1 cellular context compared by ENCODE assay signal in genomic region chr16:30893744-30894539, GRCh38.
A peak's percentile ranks its signal among the peaks of the same experiment; 100 is the strongest.
TF ChIP-seq lines count a peak whose summit lies in the region.

Gene BCL7C (minus strand): TSS chr16:30894077. CDS start chr16:30893944, 133 bp downstream.

TF ChIP-seq in HepG2, 621 proteins besides CTCF, POLR2A, EP300 and RAD21 (continued from another document and continues in another):
- TF ChIP-seq, protein P1, sequence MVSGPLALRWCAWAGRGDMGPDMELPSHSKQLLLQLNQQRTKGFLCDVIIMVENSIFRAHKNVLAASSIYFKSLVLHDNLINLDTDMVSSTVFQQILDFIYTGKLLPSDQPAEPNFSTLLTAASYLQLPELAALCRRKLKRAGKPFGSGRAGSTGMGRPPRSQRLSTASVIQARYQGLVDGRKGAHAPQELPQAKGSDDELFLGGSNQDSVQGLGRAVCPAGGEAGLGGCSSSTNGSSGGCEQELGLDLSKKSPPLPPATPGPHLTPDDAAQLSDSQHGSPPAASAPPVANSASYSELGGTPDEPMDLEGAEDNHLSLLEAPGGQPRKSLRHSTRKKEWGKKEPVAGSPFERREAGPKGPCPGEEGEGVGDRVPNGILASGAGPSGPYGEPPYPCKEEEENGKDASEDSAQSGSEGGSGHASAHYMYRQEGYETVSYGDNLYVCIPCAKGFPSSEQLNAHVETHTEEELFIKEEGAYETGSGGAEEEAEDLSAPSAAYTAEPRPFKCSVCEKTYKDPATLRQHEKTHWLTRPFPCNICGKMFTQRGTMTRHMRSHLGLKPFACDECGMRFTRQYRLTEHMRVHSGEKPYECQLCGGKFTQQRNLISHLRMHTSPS (CRISPR knock-in tag; IDR thresholded peaks at IDR 0.05; ENCODE audit: low read depth) = peak; percentile 89
- TF ChIP-seq ZFP1 (CRISPR knock-in tag; IDR thresholded peaks at IDR 0.05) (no peak), THAP11 (CRISPR knock-in tag; IDR thresholded peaks at IDR 0.05) (peak; percentile 91), NFE2L2 (IDR thresholded peaks at IDR 0.05; ENCODE audit: low read length) (no peak), NFATC3 (CRISPR knock-in tag; IDR thresholded peaks at IDR 0.05) (peak; percentile 95), ZKSCAN5 (CRISPR knock-in tag; IDR thresholded peaks at IDR 0.05) (peak; percentile 77), ZNF564 (CRISPR knock-in tag; IDR thresholded peaks at IDR 0.05) (peak; percentile 85; the same call in 1 of the 2 replicates), ZNF24 (IDR thresholded peaks at IDR 0.05) (no peak), PPARG (CRISPR knock-in tag; conservative IDR thresholded peaks at IDR 0.05) (0 out of 2 replicates have a peak, but pooled peaks have one; percentile 33), TARDBP (CRISPR knock-in tag; IDR thresholded peaks at IDR 0.05) (peak; percentile 27), ZBTB21 (CRISPR knock-in tag; IDR thresholded peaks at IDR 0.05) (peak; percentile 68; the same call in 1 of the 2 replicates), ZNF543 (CRISPR knock-in tag; IDR thresholded peaks at IDR 0.05) (peak; percentile 80), CEBPB (IDR thresholded peaks at IDR 0.05; ENCODE audit: borderline replicate concordance, low read depth, low read length) (no peak), KAT7 (CRISPR knock-in tag; IDR thresholded peaks at IDR 0.05; ENCODE audit: borderline replicate concordance) (peak; percentile 91), ZNF180 (CRISPR knock-in tag; IDR thresholded peaks at IDR 0.05; ENCODE audit: borderline replicate concordance, low read depth) (peak; percentile 70; the same call in 1 of the 2 replicates), ATF4 (CRISPR knock-in tag; IDR thresholded peaks at IDR 0.05) (no peak), ARNT2 (CRISPR knock-in tag; IDR thresholded peaks at IDR 0.05; ENCODE audit: low read depth) (peak; percentile 99), ZNF205 (CRISPR knock-in tag; IDR thresholded peaks at IDR 0.05) (peak; percentile 96), ZFYVE20 (CRISPR knock-in tag; IDR thresholded peaks at IDR 0.05; ENCODE audit: borderline replicate concordance, low read depth) (peak; percentile 99), HNF4A (CRISPR knock-in tag; IDR thresholded peaks at IDR 0.05) (peak; percentile 26; the same call in 1 of the 2 replicates), PTBP1 (IDR thresholded peaks at IDR 0.05; ENCODE audit: low read depth, low read length, poor library complexity, severe bottlenecking) (no peak), ARNT (IDR thresholded peaks at IDR 0.05) (no peak), HOXD1 (CRISPR knock-in tag; IDR thresholded peaks at IDR 0.05) (peak; percentile 88), SRSF9 (IDR thresholded peaks at IDR 0.05; ENCODE audit: borderline replicate concordance, insufficient read depth, low read depth, low read length, poor library complexity, severe bottlenecking) (no peak), SMC3 (IDR thresholded peaks at IDR 0.05; ENCODE audit: low read length) (no peak), RFX5 (IDR thresholded peaks at IDR 0.05; ENCODE audit: low read depth, low read length) (no peak), ZFP41 (CRISPR knock-in tag; IDR thresholded peaks at IDR 0.05; ENCODE audit: borderline replicate concordance) (peak; percentile 99), ZNF343 (CRISPR knock-in tag; IDR thresholded peaks at IDR 0.05) (peak; percentile 82; the same call in 1 of the 2 replicates), TBX3 (IDR thresholded peaks at IDR 0.05; ENCODE audit: borderline replicate concordance) (no peak), SMAD3 (CRISPR knock-in tag; IDR thresholded peaks at IDR 0.05) (0 out of 2 replicates have a peak, but pooled peaks have one; percentile 13), NR2F2 (IDR thresholded peaks at IDR 0.05; ENCODE audit: borderline replicate concordance, low read depth) (no peak), REXO4 (CRISPR knock-in tag; IDR thresholded peaks at IDR 0.05; ENCODE audit: borderline replicate concordance) (peak; percentile 98), KAT2B (IDR thresholded peaks at IDR 0.05; ENCODE audit: borderline replicate concordance, low read depth, low read length) (no peak), TCF7L2 (IDR thresholded peaks at IDR 0.05; ENCODE audit: low read depth, low read length) (no peak), SP5 (CRISPR knock-in tag; IDR thresholded peaks at IDR 0.05; ENCODE audit: borderline replicate concordance, low read depth) (peak; percentile 69), AKAP8 (CRISPR knock-in tag; IDR thresholded peaks at IDR 0.05) (peak; percentile 96), SP2 (CRISPR knock-in tag; IDR thresholded peaks at IDR 0.05) (peak; percentile 40; the same call in 1 of the 2 replicates), KLF13 (CRISPR knock-in tag; IDR thresholded peaks at IDR 0.05) (peak; percentile 99), ZNF816 (CRISPR knock-in tag; IDR thresholded peaks at IDR 0.05; ENCODE audit: borderline replicate concordance) (no peak; the same call in 1 of the 2 replicates), HHEX (CRISPR knock-in tag; IDR thresholded peaks at IDR 0.05) (no peak), POLR2G (IDR thresholded peaks at IDR 0.05; ENCODE audit: low read depth, low read length) (peak; percentile 81)
- TF ChIP-seq, protein P2, sequence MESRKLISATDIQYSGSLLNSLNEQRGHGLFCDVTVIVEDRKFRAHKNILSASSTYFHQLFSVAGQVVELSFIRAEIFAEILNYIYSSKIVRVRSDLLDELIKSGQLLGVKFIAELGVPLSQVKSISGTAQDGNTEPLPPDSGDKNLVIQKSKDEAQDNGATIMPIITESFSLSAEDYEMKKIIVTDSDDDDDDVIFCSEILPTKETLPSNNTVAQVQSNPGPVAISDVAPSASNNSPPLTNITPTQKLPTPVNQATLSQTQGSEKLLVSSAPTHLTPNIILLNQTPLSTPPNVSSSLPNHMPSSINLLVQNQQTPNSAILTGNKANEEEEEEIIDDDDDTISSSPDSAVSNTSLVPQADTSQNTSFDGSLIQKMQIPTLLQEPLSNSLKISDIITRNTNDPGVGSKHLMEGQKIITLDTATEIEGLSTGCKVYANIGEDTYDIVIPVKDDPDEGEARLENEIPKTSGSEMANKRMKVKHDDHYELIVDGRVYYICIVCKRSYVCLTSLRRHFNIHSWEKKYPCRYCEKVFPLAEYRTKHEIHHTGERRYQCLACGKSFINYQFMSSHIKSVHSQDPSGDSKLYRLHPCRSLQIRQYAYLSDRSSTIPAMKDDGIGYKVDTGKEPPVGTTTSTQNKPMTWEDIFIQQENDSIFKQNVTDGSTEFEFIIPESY (CRISPR knock-in tag; IDR thresholded peaks at IDR 0.05) = peak; percentile 83
- TF ChIP-seq, protein P3, sequence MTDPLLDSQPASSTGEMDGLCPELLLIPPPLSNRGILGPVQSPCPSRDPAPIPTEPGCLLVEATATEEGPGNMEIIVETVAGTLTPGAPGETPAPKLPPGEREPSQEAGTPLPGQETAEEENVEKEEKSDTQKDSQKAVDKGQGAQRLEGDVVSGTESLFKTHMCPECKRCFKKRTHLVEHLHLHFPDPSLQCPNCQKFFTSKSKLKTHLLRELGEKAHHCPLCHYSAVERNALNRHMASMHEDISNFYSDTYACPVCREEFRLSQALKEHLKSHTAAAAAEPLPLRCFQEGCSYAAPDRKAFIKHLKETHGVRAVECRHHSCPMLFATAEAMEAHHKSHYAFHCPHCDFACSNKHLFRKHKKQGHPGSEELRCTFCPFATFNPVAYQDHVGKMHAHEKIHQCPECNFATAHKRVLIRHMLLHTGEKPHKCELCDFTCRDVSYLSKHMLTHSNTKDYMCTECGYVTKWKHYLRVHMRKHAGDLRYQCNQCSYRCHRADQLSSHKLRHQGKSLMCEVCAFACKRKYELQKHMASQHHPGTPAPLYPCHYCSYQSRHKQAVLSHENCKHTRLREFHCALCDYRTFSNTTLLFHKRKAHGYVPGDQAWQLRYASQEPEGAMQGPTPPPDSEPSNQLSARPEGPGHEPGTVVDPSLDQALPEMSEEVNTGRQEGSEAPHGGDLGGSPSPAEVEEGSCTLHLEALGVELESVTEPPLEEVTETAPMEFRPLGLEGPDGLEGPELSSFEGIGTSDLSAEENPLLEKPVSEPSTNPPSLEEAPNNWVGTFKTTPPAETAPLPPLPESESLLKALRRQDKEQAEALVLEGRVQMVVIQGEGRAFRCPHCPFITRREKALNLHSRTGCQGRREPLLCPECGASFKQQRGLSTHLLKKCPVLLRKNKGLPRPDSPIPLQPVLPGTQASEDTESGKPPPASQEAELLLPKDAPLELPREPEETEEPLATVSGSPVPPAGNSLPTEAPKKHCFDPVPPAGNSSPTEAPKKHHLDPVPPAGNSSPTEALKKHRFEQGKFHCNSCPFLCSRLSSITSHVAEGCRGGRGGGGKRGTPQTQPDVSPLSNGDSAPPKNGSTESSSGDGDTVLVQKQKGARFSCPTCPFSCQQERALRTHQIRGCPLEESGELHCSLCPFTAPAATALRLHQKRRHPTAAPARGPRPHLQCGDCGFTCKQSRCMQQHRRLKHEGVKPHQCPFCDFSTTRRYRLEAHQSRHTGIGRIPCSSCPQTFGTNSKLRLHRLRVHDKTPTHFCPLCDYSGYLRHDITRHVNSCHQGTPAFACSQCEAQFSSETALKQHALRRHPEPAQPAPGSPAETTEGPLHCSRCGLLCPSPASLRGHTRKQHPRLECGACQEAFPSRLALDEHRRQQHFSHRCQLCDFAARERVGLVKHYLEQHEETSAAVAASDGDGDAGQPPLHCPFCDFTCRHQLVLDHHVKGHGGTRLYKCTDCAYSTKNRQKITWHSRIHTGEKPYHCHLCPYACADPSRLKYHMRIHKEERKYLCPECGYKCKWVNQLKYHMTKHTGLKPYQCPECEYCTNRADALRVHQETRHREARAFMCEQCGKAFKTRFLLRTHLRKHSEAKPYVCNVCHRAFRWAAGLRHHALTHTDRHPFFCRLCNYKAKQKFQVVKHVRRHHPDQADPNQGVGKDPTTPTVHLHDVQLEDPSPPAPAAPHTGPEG (CRISPR knock-in tag; IDR thresholded peaks at IDR 0.05) = peak; percentile 71; the same call in 1 of the 2 replicates
- TF ChIP-seq, protein P4, sequence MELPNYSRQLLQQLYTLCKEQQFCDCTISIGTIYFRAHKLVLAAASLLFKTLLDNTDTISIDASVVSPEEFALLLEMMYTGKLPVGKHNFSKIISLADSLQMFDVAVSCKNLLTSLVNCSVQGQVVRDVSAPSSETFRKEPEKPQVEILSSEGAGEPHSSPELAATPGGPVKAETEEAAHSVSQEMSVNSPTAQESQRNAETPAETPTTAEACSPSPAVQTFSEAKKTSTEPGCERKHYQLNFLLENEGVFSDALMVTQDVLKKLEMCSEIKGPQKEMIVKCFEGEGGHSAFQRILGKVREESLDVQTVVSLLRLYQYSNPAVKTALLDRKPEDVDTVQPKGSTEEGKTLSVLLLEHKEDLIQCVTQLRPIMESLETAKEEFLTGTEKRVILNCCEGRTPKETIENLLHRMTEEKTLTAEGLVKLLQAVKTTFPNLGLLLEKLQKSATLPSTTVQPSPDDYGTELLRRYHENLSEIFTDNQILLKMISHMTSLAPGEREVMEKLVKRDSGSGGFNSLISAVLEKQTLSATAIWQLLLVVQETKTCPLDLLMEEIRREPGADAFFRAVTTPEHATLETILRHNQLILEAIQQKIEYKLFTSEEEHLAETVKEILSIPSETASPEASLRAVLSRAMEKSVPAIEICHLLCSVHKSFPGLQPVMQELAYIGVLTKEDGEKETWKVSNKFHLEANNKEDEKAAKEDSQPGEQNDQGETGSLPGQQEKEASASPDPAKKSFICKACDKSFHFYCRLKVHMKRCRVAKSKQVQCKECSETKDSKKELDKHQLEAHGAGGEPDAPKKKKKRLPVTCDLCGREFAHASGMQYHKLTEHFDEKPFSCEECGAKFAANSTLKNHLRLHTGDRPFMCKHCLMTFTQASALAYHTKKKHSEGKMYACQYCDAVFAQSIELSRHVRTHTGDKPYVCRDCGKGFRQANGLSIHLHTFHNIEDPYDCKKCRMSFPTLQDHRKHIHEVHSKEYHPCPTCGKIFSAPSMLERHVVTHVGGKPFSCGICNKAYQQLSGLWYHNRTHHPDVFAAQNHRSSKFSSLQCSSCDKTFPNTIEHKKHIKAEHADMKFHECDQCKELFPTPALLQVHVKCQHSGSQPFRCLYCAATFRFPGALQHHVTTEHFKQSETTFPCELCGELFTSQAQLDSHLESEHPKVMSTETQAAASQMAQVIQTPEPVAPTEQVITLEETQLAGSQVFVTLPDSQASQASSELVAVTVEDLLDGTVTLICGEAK (IDR thresholded peaks at IDR 0.05) = no peak
- TF ChIP-seq, protein P4 (CRISPR knock-in tag; IDR thresholded peaks at IDR 0.05) = peak; percentile 86; the same call in 1 of the 2 replicates
